In the genomic region with DNA sequence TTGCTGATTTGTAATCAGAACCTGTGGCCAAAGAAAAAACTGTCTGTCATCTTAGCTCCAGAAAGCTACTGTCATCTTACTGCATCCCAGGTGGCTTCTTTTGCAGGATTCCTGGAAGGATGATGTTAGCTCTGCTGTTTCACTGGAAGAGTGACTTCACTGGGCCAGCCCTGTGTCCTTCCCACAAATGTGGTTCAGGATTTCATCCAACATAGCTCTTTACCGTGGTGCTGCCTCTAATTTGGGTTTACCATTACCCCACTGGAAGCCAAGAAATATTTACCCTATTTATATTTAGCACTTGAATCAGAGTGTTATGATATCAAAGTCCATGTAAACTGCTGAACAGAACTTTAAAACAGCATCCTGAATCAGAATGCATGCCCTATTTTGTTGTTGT, we compare ENCODE assay signal across 22 cellular contexts.
"Had no signal": no experiment of that assay in that cellular context is flagged by ENCODE, and none has a peak within 500 bp of the region (broad histone marks: within the 10 kb centered on the region; RNA-seq: fewer than 3 reads in every experiment).

No MANE protein-coding gene starts in this region.

- H3K27me3 ChIP-seq: cardiac muscle cell, colonic mucosa, left lung, ovary, right lobe of liver, testis, tibial nerve had no signal

- H3K27ac Mint-ChIP-seq: endodermal cell; naive thymus-derived CD4-positive, alpha-beta T cell; nephron progenitor cell; stimulated activated naive B cell treated with anti-CD40 and anti-IgM and Interleukin-4, amounts not matched to agents 10 μg/mL and 1 μg/mL and 100 μg/mL, for 72 hours had no signal

- H3K36me3 ChIP-seq: cardiac muscle cell, colonic mucosa, left lung, ovary, right lobe of liver, tibial nerve had no signal

- H3K9me3 ChIP-seq: colonic mucosa, left lung, ovary, right lobe of liver, testis, tibial nerve had no signal

- ATAC-seq: foreskin keratinocyte; left lung; naive thymus-derived CD4-positive, alpha-beta T cell; stimulated activated naive B cell treated with anti-CD40 and anti-IgM and Interleukin-4, amounts not matched to agents 10 μg/mL and 1 μg/mL and 100 μg/mL, for 72 hours; stimulated activated naive CD8-positive, alpha-beta T cell treated with anti-CD3 and anti-CD28 coated beads, Interleukin-15, amount 100 ng/mL, for 72 hours had no signal

- DNase-seq: colonic mucosa; dermis blood vessel endothelial cell; endodermal cell; erythroblast; foreskin keratinocyte; islet precursor cell; left lung; mesenchymal stem cell; midbrain; naive thymus-derived CD4-positive, alpha-beta T cell; nephron progenitor cell; ovary; right lobe of liver; stimulated activated CD4-positive, alpha-beta T cell treated with anti-CD3 and anti-CD28 coated beads, Interleukin-2, amount 100 ng/mL, for 24 hours; stimulated activated CD4-positive, alpha-beta T cell treated with anti-CD3 and anti-CD28 coated beads, Interleukin-4, amount 100 ng/mL, for 4 hours; stimulated activated naive B cell treated with anti-CD40 and anti-IgM and Interleukin-4, amounts not matched to agents 10 μg/mL and 1 μg/mL and 100 μg/mL, for 72 hours; stimulated activated naive CD8-positive, alpha-beta T cell treated with anti-CD3 and anti-CD28 coated beads, Interleukin-15, amount 100 ng/mL, for 72 hours; testis had no signal

- H3K4me1 ChIP-seq: colonic mucosa, foreskin keratinocyte had no signal

- H3K27ac ChIP-seq: cardiac muscle cell, colonic mucosa, foreskin keratinocyte, left lung, ovary, right lobe of liver, skin epidermis, testis, tibial nerve had no signal

- H3K4me3 ChIP-seq: cardiac muscle cell, colonic mucosa, left lung, lung, ovary, right lobe of liver, skin epidermis, testis, tibial nerve had no signal

- H3K4me3 Mint-ChIP-seq: endodermal cell; naive thymus-derived CD4-positive, alpha-beta T cell; nephron progenitor cell; stimulated activated naive B cell treated with anti-CD40 and anti-IgM and Interleukin-4, amounts not matched to agents 10 μg/mL and 1 μg/mL and 100 μg/mL, for 72 hours; stimulated activated naive CD8-positive, alpha-beta T cell treated with anti-CD3 and anti-CD28 coated beads, Interleukin-15, amount 100 ng/mL, for 72 hours had no signal
